23 cellular contexts compared by ENCODE assay signal in genomic region chr5:3153906-3154305, GRCh38.
A peak's percentile ranks its signal among the peaks of the same experiment; 100 is the strongest.
DNase-seq lines count a peak whose midpoint lies in the region; ATAC-seq and TF ChIP-seq lines count a peak whose summit lies in the region.
"Had no signal": no experiment of that assay in that cellular context is flagged by ENCODE, and none has a peak within 500 bp of the region (broad histone marks: within the 10 kb centered on the region; RNA-seq: fewer than 3 reads in every experiment).

No MANE protein-coding gene starts in this region.

- ATAC-seq in HG02981 (IDR thresholded peaks at IDR 0.05; ENCODE audit: unreplicated experiment) (no peak), HG03378 (IDR thresholded peaks at IDR 0.05; ENCODE audit: unreplicated experiment) (no peak)
- ATAC-seq: A549, GM12878 had no signal

- peaks cover 0 to 9% (median 0%) of the 10 kb centered on the region in 4 donors for H3K9me3 ChIP-seq in esophagus muscularis mucosa
- H3K9me3 ChIP-seq: A549 had no signal

- no peak overlapping the region for H3K4me3 ChIP-seq in esophagus muscularis mucosa
- H3K4me3 ChIP-seq: A549; BLaER1 treated with 17β-estradiol and CSF1 and Interleukin-3, amounts not matched to agents 10 nM and 100 nM; GM12878 had no signal

- DNase-seq in M059J (ENCODE audit: low read depth), result peak; percentile 4
- DNase-seq in esophagus muscularis mucosa (ENCODE audit: extremely low spot score), result peak; percentile 47
- no peak for DNase-seq in NCI-H82 (lab: John Stamatoyannopoulos, UW)
- DNase-seq in NCI-H1105 treated with DMSO at 0.1 percent for 48 hours (lab: John Stamatoyannopoulos, UW), result no peak
- DNase-seq: AML-193; CD4-positive, alpha-beta memory T cell; CD4-positive, CD25-positive, alpha-beta regulatory T cell; CD8-positive, alpha-beta memory T cell; COR-L47; DMS 273 treated with DMSO at 0.1 percent for 48 hours; DMS53; DMS79; DND-41; EL; GDM1 had no signal

- peak overlapping the region; percentile 10; the same call in 1 of the 2 replicates for H3K27ac ChIP-seq in C4-2B
- H3K27ac ChIP-seq in VCaP, result peak overlapping the region; percentile 35
- H3K27ac ChIP-seq in esophagus muscularis mucosa (replicated peaks in 1 of 4), result no peak overlapping the region
- H3K27ac ChIP-seq: 22Rv1; A549; BLaER1 treated with 17β-estradiol and CSF1 and Interleukin-3, amounts not matched to agents 10 nM and 100 nM had no signal

- intact Hi-C loops in esophagus muscularis mucosa (cut with DNase I), result no loop called here

- H3K27me3 ChIP-seq in esophagus muscularis mucosa, result peaks cover 0 to 27% (median 0%) of the 10 kb centered on the region in 4 donors
- H3K27me3 ChIP-seq: BLaER1 treated with 17β-estradiol and CSF1 and Interleukin-3, amounts not matched to agents 10 nM and 100 nM had no signal

- no peaks in the 10 kb centered on the region for H3K36me3 ChIP-seq in esophagus muscularis mucosa
- H3K36me3 ChIP-seq: BLaER1 treated with 17β-estradiol and CSF1 and Interleukin-3, amounts not matched to agents 10 nM and 100 nM had no signal

- no peak for TF ChIP-seq POLR2A in esophagus muscularis mucosa (IDR thresholded peaks at IDR 0.05; ENCODE audit: low read depth)

- 64% methylated on average over 3 of the region's 4 CpGs for WGBS in esophagus muscularis mucosa

- H3K4me1 ChIP-seq in esophagus muscularis mucosa, result no peaks in the 10 kb centered on the region
- H3K4me1 ChIP-seq: A549 had no signal

- TF ChIP-seq CTCF in C4-2B (conservative IDR thresholded peaks at IDR 0.05) (no peak), VCaP (conservative IDR thresholded peaks at IDR 0.05) (no peak), esophagus muscularis mucosa (IDR thresholded peaks at IDR 0.05) (no peak)

- TF ChIP-seq EP300 in esophagus muscularis mucosa (IDR thresholded peaks at IDR 0.05), result no peak

Comparison
In these comparisons a context has a peak if more than half of its experiments do, and no peak if none do; other contexts are left out.
1. H3K27ac ChIP-seq: peak in C4-2B (single experiment) and VCaP (single experiment); none in esophagus muscularis mucosa (0 of 4).
2. DNase-seq: peak in M059J (single experiment) and esophagus muscularis mucosa (single experiment); none in NCI-H82 (single experiment) and NCI-H1105 treated with DMSO at 0.1 percent for 48 hours (single experiment).